ENCODE assay signal across 6 cellular contexts in the genomic region with DNA sequence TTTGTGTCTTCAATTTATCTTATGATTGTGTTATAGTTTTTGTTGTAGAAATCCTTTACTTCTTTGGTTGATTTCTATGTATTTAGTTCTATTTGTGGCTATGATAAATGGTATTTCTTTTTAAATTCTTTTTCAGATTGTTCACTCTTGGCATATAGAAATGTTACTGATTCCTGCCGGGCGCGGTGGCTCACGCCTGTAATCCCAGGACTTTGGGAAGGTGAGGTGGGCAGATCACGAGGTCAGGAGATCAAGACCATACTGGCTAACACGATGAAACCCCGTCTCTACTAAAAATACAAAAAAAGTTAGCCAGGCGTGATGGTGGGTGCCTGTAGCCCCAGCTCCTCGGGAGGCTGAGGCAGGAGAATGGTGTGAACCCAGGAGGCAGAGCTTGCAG.
A peak's percentile ranks its signal among the peaks of the same experiment; 100 is the strongest.
DNase-seq lines count a peak whose midpoint lies in the region; ATAC-seq and TF ChIP-seq lines count a peak whose summit lies in the region.
"Not testable (repeated sequence)": the region's sequence is repeated elsewhere in the genome, so short reads cannot be mapped to it uniquely, and the experiment has no call there.

No MANE protein-coding gene starts in this region.

- intact Hi-C loops in Right ventricle myocardium inferior (cut with DNase I); spleen (cut with DNase I; ENCODE audit: low total_unique reads); upper lobe of right lung (cut with DNase I): not testable (repeated sequence)

- not testable (repeated sequence) for H3K27ac ChIP-seq in lung (ENCODE audit: low read depth in 1 of 2, low read length in 1 of 2); spleen; upper lobe of right lung

- ATAC-seq in Right ventricle myocardium inferior; lung (ENCODE audit: insufficient read depth, low FRiP score); upper lobe of right lung: not testable (repeated sequence)

- not testable (repeated sequence) for H3K4me3 ChIP-seq in lung, spleen, upper lobe of right lung

- H3K36me3 ChIP-seq in lung (ENCODE audit: control insufficient read depth in 2 of 2, insufficient read depth in 2 of 2, low read length in 2 of 2); spleen; upper lobe of right lung: not testable (repeated sequence)

- peaks cover 36% of the 10 kb centered on the region for H3K9me3 Mint-ChIP-seq in chondrocyte (ENCODE audit: low read depth)

- H3K27me3 ChIP-seq in lung (ENCODE audit: control insufficient read depth, insufficient read depth); spleen (replicated peaks in 1 of 7); upper lobe of right lung: not testable (repeated sequence)

- not testable (repeated sequence) for H3K4me1 Mint-ChIP-seq in chondrocyte (ENCODE audit: low read depth)

- not testable (repeated sequence) for TF ChIP-seq CTCF in chondrocyte (IDR thresholded peaks at IDR 0.05); lung (IDR thresholded peaks at IDR 0.05; ENCODE audit: control extremely low read depth, extremely low read depth); spleen (IDR thresholded peaks at IDR 0.05 in 8 of 11, conservative IDR thresholded peaks at IDR 0.05 in 3 of 11); upper lobe of right lung (IDR thresholded peaks at IDR 0.05)

- not testable (repeated sequence) for H3K4me1 ChIP-seq in lung (ENCODE audit: control insufficient read depth in 2 of 2, insufficient read depth in 2 of 2, low read length in 2 of 2); spleen; upper lobe of right lung

- H3K36me3 Mint-ChIP-seq in chondrocyte (ENCODE audit: low read depth): not testable (repeated sequence)

- not testable (repeated sequence) for H3K27me3 Mint-ChIP-seq in chondrocyte (ENCODE audit: low read depth)

- TF ChIP-seq POLR2A in spleen (IDR thresholded peaks at IDR 0.05): not testable (repeated sequence)

- WGBS in lung, 2 donors: 61 to 65% methylated on average over 9 of the region's 9 CpGs
- WGBS in spleen, 5 donors: 58 to 67% (median 65%) methylated on average over 9 of the region's 9 CpGs

- H3K4me3 Mint-ChIP-seq in chondrocyte (ENCODE audit: unreplicated experiment): not testable (repeated sequence)

- DNase-seq in activated effector memory CD4-positive, alpha-beta T cell treated with anti-CD3 and anti-CD28 coated beads, Interleukin-2, amount 50 U/mL, for 16 hours: peak; percentile 61
- DNase-seq in chondrocyte (ENCODE audit: low spot score) (peak; percentile 97), Right ventricle myocardium inferior (ENCODE audit: missing footprints) (peak; percentile 83), lung (ENCODE audit: low spot score) (peak; percentile 37), spleen (peak; percentile 81), upper lobe of right lung (peak; percentile 69)

- not testable (repeated sequence) for H3K9me3 ChIP-seq in lung (ENCODE audit: control insufficient read depth in 2 of 2, insufficient read depth in 1 of 2, low read length in 1 of 2); upper lobe of right lung
- H3K9me3 ChIP-seq in spleen: peaks cover 4 to 61% (median 54%) of the 10 kb centered on the region in 8 donors

- H3K27ac Mint-ChIP-seq in chondrocyte (ENCODE audit: unreplicated experiment): not testable (repeated sequence)

Comparison
In these comparisons a context has a peak if more than half of its experiments do, and no peak if none do; other contexts are left out.
1. DNase-seq: peak in every context shown above with its lines; median percentile 97 in chondrocyte; 83 in Right ventricle myocardium inferior; 81 in spleen; 69 in upper lobe of right lung; 61 in activated effector memory CD4-positive, alpha-beta T cell treated with anti-CD3 and anti-CD28 coated beads, Interleukin-2, amount 50 U/mL, for 16 hours; 37 in lung.